In genomic region chr1:209356909-209357498, GRCh38 we compare ENCODE assay signal across 1 cellular context.
TF ChIP-seq lines count a peak whose summit lies in the region.

No MANE protein-coding gene starts in this region.

TF ChIP-seq in IMR-90, 13 proteins besides CTCF, POLR2A, EP300 and RAD21:
- 0 out of 2 replicates have a peak, but pooled peaks have one; percentile 13 for TF ChIP-seq MAFK (IDR thresholded peaks at IDR 0.05; ENCODE audit: low read depth, low read length)
- TF ChIP-seq, protein P1, sequence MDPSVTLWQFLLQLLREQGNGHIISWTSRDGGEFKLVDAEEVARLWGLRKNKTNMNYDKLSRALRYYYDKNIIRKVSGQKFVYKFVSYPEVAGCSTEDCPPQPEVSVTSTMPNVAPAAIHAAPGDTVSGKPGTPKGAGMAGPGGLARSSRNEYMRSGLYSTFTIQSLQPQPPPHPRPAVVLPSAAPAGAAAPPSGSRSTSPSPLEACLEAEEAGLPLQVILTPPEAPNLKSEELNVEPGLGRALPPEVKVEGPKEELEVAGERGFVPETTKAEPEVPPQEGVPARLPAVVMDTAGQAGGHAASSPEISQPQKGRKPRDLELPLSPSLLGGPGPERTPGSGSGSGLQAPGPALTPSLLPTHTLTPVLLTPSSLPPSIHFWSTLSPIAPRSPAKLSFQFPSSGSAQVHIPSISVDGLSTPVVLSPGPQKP (IDR thresholded peaks at IDR 0.05; ENCODE audit: borderline replicate concordance, low read depth, low read length): no peak
- no peak for TF ChIP-seq BHLHE40 (IDR thresholded peaks at IDR 0.05; ENCODE audit: low read depth, low read length)
- no peak for TF ChIP-seq MAZ (IDR thresholded peaks at IDR 0.05; ENCODE audit: borderline replicate concordance, low read depth, low read length)
- TF ChIP-seq FOS (IDR thresholded peaks at IDR 0.05; ENCODE audit: low read depth, low read length): no peak
- TF ChIP-seq CEBPB (IDR thresholded peaks at IDR 0.05; ENCODE audit: low read depth, low read length): no peak
- no peak for TF ChIP-seq MXI1 (IDR thresholded peaks at IDR 0.05; ENCODE audit: borderline replicate concordance, low read depth, low read length)
TF ChIP-seq in IMR-90: peak in this region for 1.
